1 cellular context compared by ENCODE assay signal in genomic region chr5:279051-279665, GRCh38. TPM values are rescaled to one million over a fixed set of nuclear protein-coding genes. Genes with fewer than 3 reads are reported as not detected.
"Had no signal": no experiment of that assay in that cellular context is flagged by ENCODE, and none has a peak within 500 bp of the region (broad histone marks: within the 10 kb centered on the region; RNA-seq: fewer than 3 reads in every experiment).

No MANE protein-coding gene starts in this region.

RNA-seq across cellular contexts. Expression of gene AHRR, which starts 42.4 kb away (rescaled TPM):
- total RNA-seq: ascending aorta had no signal
